In genomic region chr2:109173311-109174171, GRCh38 we compare ENCODE assay signal across 8 cellular contexts. TPM values are rescaled to one million over a fixed set of nuclear protein-coding genes. Genes with fewer than 3 reads are reported as not detected.
DNase-seq lines count a peak whose midpoint lies in the region; ATAC-seq and TF ChIP-seq lines count a peak whose summit lies in the region.
"Had no signal": no experiment of that assay in that cellular context is flagged by ENCODE, and none has a peak within 500 bp of the region (broad histone marks: within the 10 kb centered on the region; RNA-seq: fewer than 3 reads in every experiment).

No MANE protein-coding gene starts in this region.

- POLR2A ChIA-PET in GM10248 (lab: Yijun Ruan, JAX): no interaction called here

- H3K27ac ChIP-seq in thyroid gland: peak overlapping the region in 1 of 3 donors; percentile 41

- no TSS peak for BruUV-seq in Calu3 (replicated peaks; lab: Mats Ljungman, UMichigan)

- peak; percentile 67 for DNase-seq in Jurkat, Clone E6-1 (ENCODE audit: low read depth, low spot score)
- DNase-seq in astrocyte of the hippocampus (ENCODE audit: low read depth, low spot score) (peak; percentile 97), left lobe of liver (ENCODE audit: low spot score) (no peak), thyroid gland (peak; percentile 10 to 29), GM10248 (ENCODE audit: extremely low spot score) (no peak), Calu3 (no peak)
- no peak for DNase-seq in natural killer cell treated with Interleukin-12 subunit alpha and Interleukin-12 subunit beta and Interleukin-15 and Interleukin-18, amount 100 ng/mL, for 72 hours (ENCODE audit: low spot score)
- DNase-seq: activated effector memory CD4-positive, alpha-beta T cell treated with anti-CD3 and anti-CD28 coated beads, Interleukin-2, amount 50 U/mL, for 16 hours had no signal

- H3K4me1 ChIP-seq in thyroid gland: peaks cover 14 to 26% of the 10 kb centered on the region in 2 donors

- H3K27ac Mint-ChIP-seq in natural killer cell treated with Interleukin-12 subunit alpha and Interleukin-12 subunit beta and Interleukin-15 and Interleukin-18, amount 100 ng/mL, for 72 hours: no peak overlapping the region
- no peak overlapping the region for H3K27ac Mint-ChIP-seq in Calu3 (ENCODE audit: unreplicated experiment)

- peaks cover 3 to 8% of the 10 kb centered on the region in 2 donors for H3K4me1 Mint-ChIP-seq in natural killer cell treated with Interleukin-12 subunit alpha and Interleukin-12 subunit beta and Interleukin-15 and Interleukin-18, amount 100 ng/mL, for 72 hours (ENCODE audit: low read depth in 2 of 2)
- H3K4me1 Mint-ChIP-seq in Calu3 (ENCODE audit: low read depth, unreplicated experiment): no peaks in the 10 kb centered on the region

- TF ChIP-seq CTCF in thyroid gland (IDR thresholded peaks at IDR 0.05) (no peak), GM10248 (IDR thresholded peaks at IDR 0.05; ENCODE audit: control extremely low read depth, extremely low read depth, low read depth, missing control alignments) (no peak), Calu3 (IDR thresholded peaks at IDR 0.05; ENCODE audit: unreplicated experiment) (no peak)

- H3K9me3 Mint-ChIP-seq in natural killer cell treated with Interleukin-12 subunit alpha and Interleukin-12 subunit beta and Interleukin-15 and Interleukin-18, amount 100 ng/mL, for 72 hours: no peaks in the 10 kb centered on the region
- H3K9me3 Mint-ChIP-seq in Calu3 (ENCODE audit: low read depth, unreplicated experiment): no peaks in the 10 kb centered on the region

- H3K36me3 ChIP-seq in thyroid gland: no peaks in the 10 kb centered on the region

- ATAC-seq in left lobe of liver: peak; percentile 31
- no peak for ATAC-seq in natural killer cell treated with Interleukin-12 subunit alpha and Interleukin-12 subunit beta and Interleukin-15 and Interleukin-18, amount 100 ng/mL, for 72 hours

- no peak for TF ChIP-seq POLR2A in thyroid gland (IDR thresholded peaks at IDR 0.05)

- H3K4me3 Mint-ChIP-seq in natural killer cell treated with Interleukin-12 subunit alpha and Interleukin-12 subunit beta and Interleukin-15 and Interleukin-18, amount 100 ng/mL, for 72 hours: no peak overlapping the region
- no peak overlapping the region for H3K4me3 Mint-ChIP-seq in Calu3 (ENCODE audit: low read depth, unreplicated experiment)

- H3K4me3 ChIP-seq in Jurkat, Clone E6-1 (ENCODE audit: low read length): no peak overlapping the region
- H3K4me3 ChIP-seq in thyroid gland (replicated peaks in 1 of 3): no peak overlapping the region

- H3K27me3 ChIP-seq in thyroid gland: no peaks in the 10 kb centered on the region

- H3K36me3 Mint-ChIP-seq in natural killer cell treated with Interleukin-12 subunit alpha and Interleukin-12 subunit beta and Interleukin-15 and Interleukin-18, amount 100 ng/mL, for 72 hours: no peaks in the 10 kb centered on the region
- no peaks in the 10 kb centered on the region for H3K36me3 Mint-ChIP-seq in Calu3 (ENCODE audit: insufficient read depth, unreplicated experiment)

- H3K9me3 ChIP-seq in thyroid gland: no peaks in the 10 kb centered on the region

- WGBS in thyroid gland, 2 donors: 78 to 79% methylated on average over 16 to 19 of the region's 19 CpGs

- CTCF ChIA-PET in GM10248 (lab: Yijun Ruan, JAX): interaction anchor here (0.5 to 1.5 kb wide), 2 partner anchors 318 to 537 kb away, joined by 3 read pairs; no protein-coding TSS in a partner anchor
- CTCF ChIA-PET in Calu3 (lab: Charles Lee): no interaction called here

- intact Hi-C loops in thyroid gland (cut with DNase I) (no loop called here), Calu3 (cut with micrococcal nuclease; ENCODE audit: unreplicated experiment) (no loop called here)

- peaks cover 15 to 31% of the 10 kb centered on the region in 2 donors for H3K27me3 Mint-ChIP-seq in natural killer cell treated with Interleukin-12 subunit alpha and Interleukin-12 subunit beta and Interleukin-15 and Interleukin-18, amount 100 ng/mL, for 72 hours
- peaks cover 85% of the 10 kb centered on the region for H3K27me3 Mint-ChIP-seq in Calu3 (ENCODE audit: unreplicated experiment)

RNA-seq across cellular contexts. Expression of gene SH3RF3, which starts 44.5 kb away (rescaled TPM):
- polyA plus RNA-seq in Jurkat, Clone E6-1 (2012; ENCODE audit: insufficient read depth, insufficient read length): 1.2 TPM
- total RNA-seq in left lobe of liver (1.1 TPM), thyroid gland (1 to 10 TPM; 2.1 to 7.4 (median 2.8) TPM), Calu3 (2022) (0.17 and 0.29 TPM in 2 replicates)
- total RNA-seq in natural killer cell treated with Interleukin-12 subunit alpha and Interleukin-12 subunit beta and Interleukin-15 and Interleukin-18, amount 100 ng/mL, for 72 hours: under 1 TPM in 1 of 2 donors, not detected in 1; 0.05 TPM

Comparison
In these comparisons a context has a peak if more than half of its experiments do, and no peak if none do; other contexts are left out.
1. DNase-seq: peak in Jurkat, Clone E6-1 (single experiment), astrocyte of the hippocampus (single experiment) and thyroid gland (2 of 2); none in left lobe of liver (single experiment), GM10248 (single experiment), natural killer cell treated with Interleukin-12 subunit alpha and Interleukin-12 subunit beta and Interleukin-15 and Interleukin-18, amount 100 ng/mL, for 72 hours (single experiment) and Calu3 (single experiment).